In genomic region chr10:97445357-97445721, GRCh38 we compare ENCODE assay signal across 8 cellular contexts. TPM values are rescaled to one million over a fixed set of nuclear protein-coding genes. Genes with fewer than 3 reads are reported as not detected.
A peak's percentile ranks its signal among the peaks of the same experiment; 100 is the strongest.
DNase-seq lines count a peak whose midpoint lies in the region; ATAC-seq and TF ChIP-seq lines count a peak whose summit lies in the region.

No MANE protein-coding gene starts in this region.

- peak overlapping the region; percentile 98 to 99 (median 98) for H3K4me3 Mint-ChIP-seq in T-cell

- in situ Hi-C loops in gastrocnemius medialis (cut with MboI; ENCODE audit: low sequenced_read_pairs in 4 of 4): no loop called here

- peak; percentile 15 for ATAC-seq in GM19395 (IDR thresholded peaks at IDR 0.05; ENCODE audit: unreplicated experiment)
- no peak for ATAC-seq in T-cell (replicated peaks in 1 of 4)
- ATAC-seq in foreskin keratinocyte: no peak
- ATAC-seq in gastrocnemius medialis: no peak
- no peak for ATAC-seq in GM21786 (IDR thresholded peaks at IDR 0.05; ENCODE audit: unreplicated experiment)

- peak overlapping the region; percentile 18 for H3K27ac ChIP-seq in foreskin keratinocyte
- peak overlapping the region; percentile 69 to 79 (median 72) for H3K27ac ChIP-seq in gastrocnemius medialis

- POLR2A ChIA-PET in T-cell (lab: Charles Lee): interaction anchor here in 1 of 2 donors (0.8 to 1.0 kb wide), 2 partner anchors 9 to 44 kb away, joined by 3 to 4 read pairs; partner anchors contain the start of gene RRP12

- H3K4me1 ChIP-seq in foreskin keratinocyte: peaks cover 8% of the 10 kb centered on the region
- H3K4me1 ChIP-seq in gastrocnemius medialis: peaks cover 15 to 33% of the 10 kb centered on the region in 2 donors

- no peaks in the 10 kb centered on the region for H3K9me3 ChIP-seq in gastrocnemius medialis

- no peak for DNase-seq in T-cell
- no peak for DNase-seq in foreskin keratinocyte
- no peak for DNase-seq in gastrocnemius medialis
- DNase-seq in DMS153 (lab: John Stamatoyannopoulos, UW): no peak
- no peak for DNase-seq in NCI-H187 (lab: John Stamatoyannopoulos, UW)
- DNase-seq in hepatic stellate cell (ENCODE audit: low spot score): no peak

- H3K27ac Mint-ChIP-seq in T-cell: peak overlapping the region; percentile 91 to 94

- no peaks in the 10 kb centered on the region for H3K27me3 ChIP-seq in foreskin keratinocyte
- no peaks in the 10 kb centered on the region for H3K27me3 ChIP-seq in gastrocnemius medialis

- peak overlapping the region; percentile 81 to 98 (median 90) for H3K4me3 ChIP-seq in gastrocnemius medialis

- intact Hi-C loops in gastrocnemius medialis (cut with DNase I; ENCODE audit: low total_unique reads): no loop called here

- no peaks in the 10 kb centered on the region for H3K27me3 Mint-ChIP-seq in T-cell

- H3K4me1 Mint-ChIP-seq in T-cell: peaks cover 33 to 50% (median 50%) of the 10 kb centered on the region in 3 donors

- CTCF ChIA-PET in T-cell (lab: Charles Lee): interaction anchor here (0.6 to 1.7 kb wide), 5 partner anchors 16 to 291 kb away, joined by 3 to 6 read pairs (median 4); partner anchors contain the start of gene ZFYVE27 (in 1 of the 2)

- TF ChIP-seq CTCF in foreskin keratinocyte (conservative IDR thresholded peaks at IDR 0.05) (no peak), gastrocnemius medialis (IDR thresholded peaks at IDR 0.05 in 4 of 5, conservative IDR thresholded peaks at IDR 0.05 in 1 of 5) (no peak)

- H3K9me3 Mint-ChIP-seq in T-cell: no peaks in the 10 kb centered on the region

- peaks cover 0 to 19% of the 10 kb centered on the region in 2 donors for H3K36me3 ChIP-seq in gastrocnemius medialis

- no peak for TF ChIP-seq POLR2A in gastrocnemius medialis (IDR thresholded peaks at IDR 0.05)

- H3K36me3 Mint-ChIP-seq in T-cell: peaks cover 11% of the 10 kb centered on the region

RNA-seq across cellular contexts. Expression of gene EXOSC1, which starts 0.5 kb away (rescaled TPM):
- 10 to 100 TPM; 32.2 to 51.0 (median 46.8) TPM for total RNA-seq in T-cell
- total RNA-seq in foreskin keratinocyte: 50.6 and 50.9 TPM in 2 replicates
- 58.7 and 58.9 TPM in 2 replicates for polyA plus RNA-seq in foreskin keratinocyte
- total RNA-seq in gastrocnemius medialis: 10 to 100 TPM; 18.6 to 34.5 (median 26.8) TPM

RNA-seq across cellular contexts. Expression of gene ZDHHC16, which starts 0.6 kb away (rescaled TPM):
- total RNA-seq in T-cell (10 to 100 TPM; 16.1 to 38.8 (median 36.2) TPM), foreskin keratinocyte (78.9 and 85.5 TPM in 2 replicates), gastrocnemius medialis (10 to 100 TPM; 25.0 to 34.5 (median 31.6) TPM)
- polyA plus RNA-seq in foreskin keratinocyte: 79.1 and 85.9 TPM in 2 replicates

RNA-seq across cellular contexts. Expression of gene PGAM1, which starts 19.3 kb away (rescaled TPM):
- total RNA-seq in T-cell (100 to 1,000 TPM in 1 of 5 donors, 10 to 100 TPM in 4; 66.3 to 108 (median 94.8) TPM), foreskin keratinocyte (520 and 546 TPM in 2 replicates), gastrocnemius medialis (10 to 100 TPM; 41.0 to 72.1 (median 62.2) TPM)
- 438 and 526 TPM in 2 replicates for polyA plus RNA-seq in foreskin keratinocyte

RNA-seq across cellular contexts. Expression of gene RRP12, which starts 44.2 kb away (rescaled TPM):
- total RNA-seq in T-cell: 10 to 100 TPM; 25.9 to 91.4 (median 33.5) TPM
- 32.7 and 40.1 TPM in 2 replicates for total RNA-seq in foreskin keratinocyte
- 23.7 and 27.7 TPM in 2 replicates for polyA plus RNA-seq in foreskin keratinocyte
- 10 to 100 TPM; 41.9 to 61.4 (median 49.9) TPM for total RNA-seq in gastrocnemius medialis

RNA-seq across cellular contexts. Expression of gene MMS19, which starts 52.9 kb away (rescaled TPM):
- 100 to 1,000 TPM in 2 of 5 donors, 10 to 100 TPM in 3; 73.8 to 106 (median 93.7) TPM for total RNA-seq in T-cell
- total RNA-seq in foreskin keratinocyte: 101 and 107 TPM in 2 replicates
- 79.9 and 87.3 TPM in 2 replicates for polyA plus RNA-seq in foreskin keratinocyte
- total RNA-seq in gastrocnemius medialis: 10 to 100 TPM; 56.1 to 70.0 (median 65.0) TPM
